ENCODE assay signal across 1 cellular context in genomic region chr2:10835052-10835970, GRCh38.
TF ChIP-seq lines count a peak whose summit lies in the region.

No MANE protein-coding gene starts in this region.

TF ChIP-seq in HepG2, 621 proteins besides CTCF, POLR2A, EP300 and RAD21 (continued from another document and continues in another):
- TF ChIP-seq PBX2 (CRISPR knock-in tag; IDR thresholded peaks at IDR 0.05) (no peak), ISL2 (CRISPR knock-in tag; IDR thresholded peaks at IDR 0.05) (0 out of 2 replicates have a peak, but pooled peaks have one; percentile 29), MAZ (IDR thresholded peaks at IDR 0.05; ENCODE audit: borderline replicate concordance, low read depth, low read length) (peak; percentile 51; the same call in 1 of the 2 replicates), MAZ (CRISPR knock-in tag; IDR thresholded peaks at IDR 0.05; ENCODE audit: low read depth) (peak; percentile 27; the same call in 1 of the 2 replicates), ATRX (CRISPR knock-in tag; IDR thresholded peaks at IDR 0.05; ENCODE audit: borderline replicate concordance) (no peak), PBX3 (CRISPR knock-in tag; IDR thresholded peaks at IDR 0.05; ENCODE audit: borderline replicate concordance) (no peak), HMG20B (CRISPR knock-in tag; conservative IDR thresholded peaks at IDR 0.05) (no peak), E2F2 (CRISPR knock-in tag; IDR thresholded peaks at IDR 0.05; ENCODE audit: borderline replicate concordance) (no peak), ZNF335 (CRISPR knock-in tag; IDR thresholded peaks at IDR 0.05) (no peak), LBX2 (CRISPR knock-in tag; IDR thresholded peaks at IDR 0.05; ENCODE audit: borderline replicate concordance) (no peak), ZNF546 (CRISPR knock-in tag; conservative IDR thresholded peaks at IDR 0.05) (no peak), ZBTB38 (CRISPR knock-in tag; IDR thresholded peaks at IDR 0.05) (peak; percentile 32; the same call in 1 of the 2 replicates), ZNF329 (CRISPR knock-in tag; IDR thresholded peaks at IDR 0.05; ENCODE audit: low read depth) (no peak), KLF9 (CRISPR knock-in tag; IDR thresholded peaks at IDR 0.05; ENCODE audit: low read depth) (no peak), ZNF781 (CRISPR knock-in tag; IDR thresholded peaks at IDR 0.05; ENCODE audit: borderline replicate concordance, not compliant biosample characterization) (no peak), LRRFIP1 (CRISPR knock-in tag; conservative IDR thresholded peaks at IDR 0.05) (no peak), HDAC2 (CRISPR knock-in tag; IDR thresholded peaks at IDR 0.05) (0 out of 2 replicates have a peak, but pooled peaks have one; percentile 24), ZFP37 (CRISPR knock-in tag; IDR thresholded peaks at IDR 0.05; ENCODE audit: borderline replicate concordance) (no peak), ZNF138 (CRISPR knock-in tag; IDR thresholded peaks at IDR 0.05; ENCODE audit: low read depth) (no peak), HBP1 (CRISPR knock-in tag; IDR thresholded peaks at IDR 0.05; ENCODE audit: low read depth) (no peak), HOXD1 (CRISPR knock-in tag; IDR thresholded peaks at IDR 0.05) (no peak), ZNF251 (CRISPR knock-in tag; IDR thresholded peaks at IDR 0.05) (no peak), MAFK (conservative IDR thresholded peaks at IDR 0.05 in 1 of 2, IDR thresholded peaks at IDR 0.05 in 1 of 2; ENCODE audit: low read length in 2 of 2) (no peak), ZNF687 (CRISPR knock-in tag; IDR thresholded peaks at IDR 0.05) (peak; percentile 66; the same call in 1 of the 2 replicates), THYN1 (CRISPR knock-in tag; IDR thresholded peaks at IDR 0.05; ENCODE audit: borderline replicate concordance, low read depth) (no peak), RXRA (CRISPR knock-in tag; IDR thresholded peaks at IDR 0.05) (peak; percentile 56; the same call in 1 of the 2 replicates), ZBTB7A (CRISPR knock-in tag; IDR thresholded peaks at IDR 0.05) (no peak), THAP7 (CRISPR knock-in tag; IDR thresholded peaks at IDR 0.05) (no peak), ZNF577 (CRISPR knock-in tag; IDR thresholded peaks at IDR 0.05; ENCODE audit: borderline replicate concordance, low read depth) (no peak), ZNF574 (CRISPR knock-in tag; IDR thresholded peaks at IDR 0.05) (peak; percentile 46), HNF1A (IDR thresholded peaks at IDR 0.05; ENCODE audit: low read depth) (no peak), HNF1A (CRISPR knock-in tag; IDR thresholded peaks at IDR 0.05; ENCODE audit: borderline replicate concordance) (peak; percentile 36; the same call in 1 of the 2 replicates), FOXA1 (IDR thresholded peaks at IDR 0.05) (no peak), FOXA1 (CRISPR knock-in tag; IDR thresholded peaks at IDR 0.05) (no peak), IKZF5 (CRISPR knock-in tag; IDR thresholded peaks at IDR 0.05) (no peak), ATF7-NPFF (CRISPR knock-in tag; IDR thresholded peaks at IDR 0.05; ENCODE audit: low read depth) (no peak)
